Comparison of ENCODE assay signal across 14 cellular contexts in the genomic region with DNA sequence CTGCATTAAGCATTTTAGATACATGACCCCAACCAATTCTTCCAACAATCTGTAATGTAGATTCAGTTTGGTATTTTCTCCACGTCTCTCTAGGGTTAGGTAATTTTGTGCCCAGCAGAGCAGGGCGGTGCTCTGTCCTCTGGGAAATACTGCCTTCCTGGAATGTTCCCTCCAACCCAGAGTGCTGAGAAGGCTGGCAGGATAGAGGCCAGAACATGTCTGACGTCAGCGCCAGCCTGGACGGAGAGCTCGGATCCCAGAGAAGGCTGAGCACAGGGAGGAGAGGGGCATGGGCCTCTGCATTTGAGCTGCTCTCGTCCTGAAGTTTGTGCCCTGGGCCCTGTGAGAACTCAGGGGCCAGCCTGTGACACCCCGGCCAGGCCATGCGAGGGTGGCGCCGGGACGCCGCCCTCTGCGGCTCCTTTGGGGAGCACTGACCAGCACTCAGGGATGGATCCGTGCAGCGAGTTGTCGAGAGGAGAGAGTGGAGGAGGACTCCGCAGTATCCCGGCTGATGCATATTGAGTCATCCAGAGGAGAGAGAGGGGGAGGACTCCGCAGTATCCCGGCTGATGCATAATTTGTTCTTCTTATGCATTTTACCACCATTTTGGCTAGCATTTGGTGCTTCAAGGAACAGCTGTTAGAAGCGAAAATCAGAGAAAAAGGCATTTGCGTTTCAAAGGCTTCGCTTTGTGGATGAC.
DNase-seq lines count a peak whose midpoint lies in the region; ATAC-seq and TF ChIP-seq lines count a peak whose summit lies in the region.
"Had no signal": no experiment of that assay in that cellular context is flagged by ENCODE, and none has a peak within 500 bp of the region (broad histone marks: within the 10 kb centered on the region; RNA-seq: fewer than 3 reads in every experiment).

No MANE protein-coding gene starts in this region.

- ATAC-seq in left ventricle myocardium superior: peak; percentile 65
- ATAC-seq in sciatic nerve: peak; percentile 27
- no peak for ATAC-seq in activated CD8-positive, alpha-beta memory T cell treated with anti-CD3 and anti-CD28 coated beads, Interleukin-2, amount 10 ng/mL, durations not matched to agents 7 days and 5 days
- no peak for ATAC-seq in HG03565 (IDR thresholded peaks at IDR 0.05; ENCODE audit: unreplicated experiment)

- intact Hi-C loops in left ventricle myocardium superior (cut with micrococcal nuclease) (no loop called here), sciatic nerve (cut with DNase I) (no loop called here)

- H3K36me3 Mint-ChIP-seq in activated CD8-positive, alpha-beta memory T cell treated with anti-CD3 and anti-CD28 coated beads, Interleukin-2, amount 10 ng/mL, durations not matched to agents 7 days and 5 days: no peaks in the 10 kb centered on the region
- H3K36me3 Mint-ChIP-seq: activated naive CD8-positive, alpha-beta T cell treated with anti-CD3 and anti-CD28 coated beads for 36 hours; memory B cell had no signal

- CTCF ChIA-PET in activated CD8-positive, alpha-beta memory T cell treated with anti-CD3 and anti-CD28 coated beads, Interleukin-2, amount 10 ng/mL, durations not matched to agents 7 days and 5 days (lab: Charles Lee): no interaction called here

- no peak overlapping the region for H3K4me3 ChIP-seq in cardiac fibroblast (replicated peaks in 1 of 2; ENCODE audit: low read depth in 2 of 2, low read length in 2 of 2)

- H3K27me3 Mint-ChIP-seq in activated CD8-positive, alpha-beta memory T cell treated with anti-CD3 and anti-CD28 coated beads, Interleukin-2, amount 10 ng/mL, durations not matched to agents 7 days and 5 days: no peaks in the 10 kb centered on the region
- H3K27me3 Mint-ChIP-seq: activated B cell treated with CpG ODN at 0.5 μM for 24 hours; activated naive CD8-positive, alpha-beta T cell treated with anti-CD3 and anti-CD28 coated beads for 36 hours; B cell; memory B cell had no signal

- DNase-seq in ELR (ENCODE audit: low read depth): peak; percentile 16
- DNase-seq in cardiac fibroblast (ENCODE audit: low read depth in 2 of 2): peak; percentile 22 to 37
- DNase-seq in left ventricle myocardium superior: no peak
- DNase-seq in sciatic nerve (ENCODE audit: low spot score): no peak
- no peak for DNase-seq in SK-N-DZ (ENCODE audit: low spot score)
- no peak for DNase-seq in activated CD8-positive, alpha-beta memory T cell treated with anti-CD3 and anti-CD28 coated beads, Interleukin-2, amount 10 ng/mL, durations not matched to agents 7 days and 5 days
- DNase-seq in activated CD4-positive, alpha-beta T cell treated with anti-CD3 and anti-CD28 coated beads, Interleukin-2, amount 50 U/mL, for 1 hour: no peak
- DNase-seq: activated B cell treated with CpG ODN at 0.5 μM for 24 hours; activated naive CD8-positive, alpha-beta T cell treated with anti-CD3 and anti-CD28 coated beads for 36 hours; DND-41; NCI-H1092 treated with DMSO at 0.1 percent for 48 hours had no signal

- H3K9me3 Mint-ChIP-seq in activated CD8-positive, alpha-beta memory T cell treated with anti-CD3 and anti-CD28 coated beads, Interleukin-2, amount 10 ng/mL, durations not matched to agents 7 days and 5 days (ENCODE audit: low read depth): no peaks in the 10 kb centered on the region
- H3K9me3 Mint-ChIP-seq: activated B cell treated with CpG ODN at 0.5 μM for 24 hours; activated naive CD8-positive, alpha-beta T cell treated with anti-CD3 and anti-CD28 coated beads for 36 hours; memory B cell had no signal

- H3K4me1 Mint-ChIP-seq in activated CD8-positive, alpha-beta memory T cell treated with anti-CD3 and anti-CD28 coated beads, Interleukin-2, amount 10 ng/mL, durations not matched to agents 7 days and 5 days: peaks cover 3% of the 10 kb centered on the region
- H3K4me1 Mint-ChIP-seq: activated B cell treated with CpG ODN at 0.5 μM for 24 hours, B cell, memory B cell had no signal

- no peak overlapping the region for H3K27ac Mint-ChIP-seq in activated CD8-positive, alpha-beta memory T cell treated with anti-CD3 and anti-CD28 coated beads, Interleukin-2, amount 10 ng/mL, durations not matched to agents 7 days and 5 days
- H3K27ac Mint-ChIP-seq: activated B cell treated with CpG ODN at 0.5 μM for 24 hours; activated naive CD8-positive, alpha-beta T cell treated with anti-CD3 and anti-CD28 coated beads for 36 hours; B cell; memory B cell had no signal

- TF ChIP-seq CTCF in cardiac fibroblast (IDR thresholded peaks at IDR 0.05; ENCODE audit: low read depth, low read length): no peak

- no peak overlapping the region for H3K4me3 Mint-ChIP-seq in activated CD8-positive, alpha-beta memory T cell treated with anti-CD3 and anti-CD28 coated beads, Interleukin-2, amount 10 ng/mL, durations not matched to agents 7 days and 5 days
- H3K4me3 Mint-ChIP-seq: activated B cell treated with CpG ODN at 0.5 μM for 24 hours; activated naive CD8-positive, alpha-beta T cell treated with anti-CD3 and anti-CD28 coated beads for 36 hours; B cell; memory B cell had no signal

Comparison
In these comparisons a context has a peak if more than half of its experiments do, and no peak if none do; other contexts are left out.
1. DNase-seq: peak in ELR (single experiment) and cardiac fibroblast (2 of 2); none in left ventricle myocardium superior (single experiment), sciatic nerve (single experiment), SK-N-DZ (single experiment), activated CD8-positive, alpha-beta memory T cell treated with anti-CD3 and anti-CD28 coated beads, Interleukin-2, amount 10 ng/mL, durations not matched to agents 7 days and 5 days (single experiment) and activated CD4-positive, alpha-beta T cell treated with anti-CD3 and anti-CD28 coated beads, Interleukin-2, amount 50 U/mL, for 1 hour (single experiment).
2. ATAC-seq: peak in left ventricle myocardium superior (single experiment) and sciatic nerve (single experiment); none in activated CD8-positive, alpha-beta memory T cell treated with anti-CD3 and anti-CD28 coated beads, Interleukin-2, amount 10 ng/mL, durations not matched to agents 7 days and 5 days (single experiment) and HG03565 (single experiment).